In the genomic region with DNA sequence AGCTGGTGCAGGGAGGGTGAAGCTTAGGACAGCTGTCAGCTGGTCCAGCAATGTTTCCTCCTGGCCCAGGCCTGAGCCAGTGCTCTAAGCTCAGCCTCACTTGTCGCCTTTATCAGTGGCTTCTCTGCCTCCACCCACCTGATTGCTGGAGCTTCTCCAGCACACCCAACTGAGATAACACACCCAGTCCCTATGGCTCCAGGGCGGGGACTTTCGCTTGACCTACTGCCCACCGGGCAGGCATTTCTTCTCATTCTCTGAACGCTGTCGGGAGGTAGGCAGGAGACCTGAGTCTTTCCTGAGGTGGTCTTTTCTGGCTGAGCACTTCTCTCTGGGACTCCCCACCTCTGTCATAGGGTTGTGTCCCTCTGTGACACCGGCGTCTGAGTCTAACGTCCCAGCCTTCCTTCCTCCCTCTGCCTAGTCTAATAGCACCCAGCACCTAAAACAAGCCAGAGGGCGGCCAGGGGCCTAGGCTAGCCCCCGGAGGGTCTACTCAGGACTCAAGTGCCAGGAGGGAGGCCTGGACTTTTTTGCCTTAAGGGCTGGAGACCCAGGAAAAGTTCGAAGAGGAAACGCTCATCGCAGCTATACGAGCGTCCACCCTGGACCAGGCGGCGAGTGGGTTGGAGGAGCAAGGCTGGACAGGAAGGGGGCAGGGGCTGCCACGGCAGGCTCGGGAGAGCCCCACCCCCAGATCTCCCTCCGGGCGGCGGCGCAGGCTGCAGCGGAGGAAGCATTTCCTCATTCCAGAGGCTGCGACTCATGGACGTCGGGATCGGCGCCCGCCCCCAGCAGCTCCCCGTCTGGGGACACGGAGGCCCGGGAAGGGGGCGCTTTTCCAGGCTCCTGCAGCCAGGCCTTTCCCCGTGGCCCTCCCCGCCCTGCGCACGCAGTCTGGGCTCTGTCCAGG, we compare ENCODE assay signal across 1 cellular context.
TF ChIP-seq lines count a peak whose summit lies in the region.

No MANE protein-coding gene starts in this region.

TF ChIP-seq in HepG2, 621 proteins besides CTCF, POLR2A, EP300 and RAD21 (continued from another document):
- TF ChIP-seq, protein P1, sequence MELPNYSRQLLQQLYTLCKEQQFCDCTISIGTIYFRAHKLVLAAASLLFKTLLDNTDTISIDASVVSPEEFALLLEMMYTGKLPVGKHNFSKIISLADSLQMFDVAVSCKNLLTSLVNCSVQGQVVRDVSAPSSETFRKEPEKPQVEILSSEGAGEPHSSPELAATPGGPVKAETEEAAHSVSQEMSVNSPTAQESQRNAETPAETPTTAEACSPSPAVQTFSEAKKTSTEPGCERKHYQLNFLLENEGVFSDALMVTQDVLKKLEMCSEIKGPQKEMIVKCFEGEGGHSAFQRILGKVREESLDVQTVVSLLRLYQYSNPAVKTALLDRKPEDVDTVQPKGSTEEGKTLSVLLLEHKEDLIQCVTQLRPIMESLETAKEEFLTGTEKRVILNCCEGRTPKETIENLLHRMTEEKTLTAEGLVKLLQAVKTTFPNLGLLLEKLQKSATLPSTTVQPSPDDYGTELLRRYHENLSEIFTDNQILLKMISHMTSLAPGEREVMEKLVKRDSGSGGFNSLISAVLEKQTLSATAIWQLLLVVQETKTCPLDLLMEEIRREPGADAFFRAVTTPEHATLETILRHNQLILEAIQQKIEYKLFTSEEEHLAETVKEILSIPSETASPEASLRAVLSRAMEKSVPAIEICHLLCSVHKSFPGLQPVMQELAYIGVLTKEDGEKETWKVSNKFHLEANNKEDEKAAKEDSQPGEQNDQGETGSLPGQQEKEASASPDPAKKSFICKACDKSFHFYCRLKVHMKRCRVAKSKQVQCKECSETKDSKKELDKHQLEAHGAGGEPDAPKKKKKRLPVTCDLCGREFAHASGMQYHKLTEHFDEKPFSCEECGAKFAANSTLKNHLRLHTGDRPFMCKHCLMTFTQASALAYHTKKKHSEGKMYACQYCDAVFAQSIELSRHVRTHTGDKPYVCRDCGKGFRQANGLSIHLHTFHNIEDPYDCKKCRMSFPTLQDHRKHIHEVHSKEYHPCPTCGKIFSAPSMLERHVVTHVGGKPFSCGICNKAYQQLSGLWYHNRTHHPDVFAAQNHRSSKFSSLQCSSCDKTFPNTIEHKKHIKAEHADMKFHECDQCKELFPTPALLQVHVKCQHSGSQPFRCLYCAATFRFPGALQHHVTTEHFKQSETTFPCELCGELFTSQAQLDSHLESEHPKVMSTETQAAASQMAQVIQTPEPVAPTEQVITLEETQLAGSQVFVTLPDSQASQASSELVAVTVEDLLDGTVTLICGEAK (IDR thresholded peaks at IDR 0.05), result no peak
- TF ChIP-seq, protein P1 (CRISPR knock-in tag; IDR thresholded peaks at IDR 0.05), result 0 out of 2 replicates have a peak, but pooled peaks have one; percentile 0
- TF ChIP-seq ZNF274 (CRISPR knock-in tag; IDR thresholded peaks at IDR 0.05) (no peak), KDM2A (CRISPR knock-in tag; IDR thresholded peaks at IDR 0.05; ENCODE audit: borderline replicate concordance, low read depth) (peak; percentile 77; the same call in 1 of the 2 replicates), MLLT10 (CRISPR knock-in tag; IDR thresholded peaks at IDR 0.05) (no peak), GABPB1 (CRISPR knock-in tag; IDR thresholded peaks at IDR 0.05) (peak; percentile 74; the same call in 1 of the 2 replicates), MAZ (IDR thresholded peaks at IDR 0.05; ENCODE audit: borderline replicate concordance, low read depth, low read length) (peak; percentile 42; the same call in 1 of the 2 replicates), MAZ (CRISPR knock-in tag; IDR thresholded peaks at IDR 0.05; ENCODE audit: low read depth) (peak; percentile 82), RORA (CRISPR knock-in tag; IDR thresholded peaks at IDR 0.05) (peak; percentile 24; the same call in 1 of the 2 replicates), BORCS8-MEF2B (CRISPR knock-in tag; IDR thresholded peaks at IDR 0.05) (peak; percentile 24; the same call in 1 of the 2 replicates), PHF20 (CRISPR knock-in tag; IDR thresholded peaks at IDR 0.05) (peak; percentile 80), SMAD3 (CRISPR knock-in tag; IDR thresholded peaks at IDR 0.05) (0 out of 2 replicates have a peak, but pooled peaks have one; percentile 20), NR2F6 (IDR thresholded peaks at IDR 0.05) (peak; percentile 24; the same call in 1 of the 2 replicates), NR2F6 (CRISPR knock-in tag; IDR thresholded peaks at IDR 0.05) (no peak), ZMYM3 (CRISPR knock-in tag; IDR thresholded peaks at IDR 0.05) (peak; percentile 72), ZNF564 (CRISPR knock-in tag; IDR thresholded peaks at IDR 0.05) (0 out of 2 replicates have a peak, but pooled peaks have one; percentile 49), GABPA (IDR thresholded peaks at IDR 0.05; ENCODE audit: low read depth, low read length) (no peak), GABPA (CRISPR knock-in tag; IDR thresholded peaks at IDR 0.05; ENCODE audit: low read depth) (peak; percentile 49; the same call in 1 of the 2 replicates)
- TF ChIP-seq, protein P2, sequence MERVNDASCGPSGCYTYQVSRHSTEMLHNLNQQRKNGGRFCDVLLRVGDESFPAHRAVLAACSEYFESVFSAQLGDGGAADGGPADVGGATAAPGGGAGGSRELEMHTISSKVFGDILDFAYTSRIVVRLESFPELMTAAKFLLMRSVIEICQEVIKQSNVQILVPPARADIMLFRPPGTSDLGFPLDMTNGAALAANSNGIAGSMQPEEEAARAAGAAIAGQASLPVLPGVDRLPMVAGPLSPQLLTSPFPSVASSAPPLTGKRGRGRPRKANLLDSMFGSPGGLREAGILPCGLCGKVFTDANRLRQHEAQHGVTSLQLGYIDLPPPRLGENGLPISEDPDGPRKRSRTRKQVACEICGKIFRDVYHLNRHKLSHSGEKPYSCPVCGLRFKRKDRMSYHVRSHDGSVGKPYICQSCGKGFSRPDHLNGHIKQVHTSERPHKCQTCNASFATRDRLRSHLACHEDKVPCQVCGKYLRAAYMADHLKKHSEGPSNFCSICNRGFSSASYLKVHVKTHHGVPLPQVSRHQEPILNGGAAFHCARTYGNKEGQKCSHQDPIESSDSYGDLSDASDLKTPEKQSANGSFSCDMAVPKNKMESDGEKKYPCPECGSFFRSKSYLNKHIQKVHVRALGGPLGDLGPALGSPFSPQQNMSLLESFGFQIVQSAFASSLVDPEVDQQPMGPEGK (CRISPR knock-in tag; IDR thresholded peaks at IDR 0.05), result peak; percentile 92
- TF ChIP-seq, protein P3, sequence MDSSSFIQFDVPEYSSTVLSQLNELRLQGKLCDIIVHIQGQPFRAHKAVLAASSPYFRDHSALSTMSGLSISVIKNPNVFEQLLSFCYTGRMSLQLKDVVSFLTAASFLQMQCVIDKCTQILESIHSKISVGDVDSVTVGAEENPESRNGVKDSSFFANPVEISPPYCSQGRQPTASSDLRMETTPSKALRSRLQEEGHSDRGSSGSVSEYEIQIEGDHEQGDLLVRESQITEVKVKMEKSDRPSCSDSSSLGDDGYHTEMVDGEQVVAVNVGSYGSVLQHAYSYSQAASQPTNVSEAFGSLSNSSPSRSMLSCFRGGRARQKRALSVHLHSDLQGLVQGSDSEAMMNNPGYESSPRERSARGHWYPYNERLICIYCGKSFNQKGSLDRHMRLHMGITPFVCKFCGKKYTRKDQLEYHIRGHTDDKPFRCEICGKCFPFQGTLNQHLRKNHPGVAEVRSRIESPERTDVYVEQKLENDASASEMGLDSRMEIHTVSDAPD (CRISPR knock-in tag; IDR thresholded peaks at IDR 0.05), result peak; percentile 65; the same call in 1 of the 2 replicates
- TF ChIP-seq, protein P4, sequence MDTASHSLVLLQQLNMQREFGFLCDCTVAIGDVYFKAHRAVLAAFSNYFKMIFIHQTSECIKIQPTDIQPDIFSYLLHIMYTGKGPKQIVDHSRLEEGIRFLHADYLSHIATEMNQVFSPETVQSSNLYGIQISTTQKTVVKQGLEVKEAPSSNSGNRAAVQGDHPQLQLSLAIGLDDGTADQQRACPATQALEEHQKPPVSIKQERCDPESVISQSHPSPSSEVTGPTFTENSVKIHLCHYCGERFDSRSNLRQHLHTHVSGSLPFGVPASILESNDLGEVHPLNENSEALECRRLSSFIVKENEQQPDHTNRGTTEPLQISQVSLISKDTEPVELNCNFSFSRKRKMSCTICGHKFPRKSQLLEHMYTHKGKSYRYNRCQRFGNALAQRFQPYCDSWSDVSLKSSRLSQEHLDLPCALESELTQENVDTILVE (CRISPR knock-in tag; IDR thresholded peaks at IDR 0.05), result peak; percentile 63; the same call in 1 of the 2 replicates
- TF ChIP-seq, protein P5, sequence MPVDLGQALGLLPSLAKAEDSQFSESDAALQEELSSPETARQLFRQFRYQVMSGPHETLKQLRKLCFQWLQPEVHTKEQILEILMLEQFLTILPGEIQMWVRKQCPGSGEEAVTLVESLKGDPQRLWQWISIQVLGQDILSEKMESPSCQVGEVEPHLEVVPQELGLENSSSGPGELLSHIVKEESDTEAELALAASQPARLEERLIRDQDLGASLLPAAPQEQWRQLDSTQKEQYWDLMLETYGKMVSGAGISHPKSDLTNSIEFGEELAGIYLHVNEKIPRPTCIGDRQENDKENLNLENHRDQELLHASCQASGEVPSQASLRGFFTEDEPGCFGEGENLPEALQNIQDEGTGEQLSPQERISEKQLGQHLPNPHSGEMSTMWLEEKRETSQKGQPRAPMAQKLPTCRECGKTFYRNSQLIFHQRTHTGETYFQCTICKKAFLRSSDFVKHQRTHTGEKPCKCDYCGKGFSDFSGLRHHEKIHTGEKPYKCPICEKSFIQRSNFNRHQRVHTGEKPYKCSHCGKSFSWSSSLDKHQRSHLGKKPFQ (CRISPR knock-in tag; IDR thresholded peaks at IDR 0.05; ENCODE audit: insufficient replicate concordance), result peak; percentile 73
- TF ChIP-seq, protein P6, sequence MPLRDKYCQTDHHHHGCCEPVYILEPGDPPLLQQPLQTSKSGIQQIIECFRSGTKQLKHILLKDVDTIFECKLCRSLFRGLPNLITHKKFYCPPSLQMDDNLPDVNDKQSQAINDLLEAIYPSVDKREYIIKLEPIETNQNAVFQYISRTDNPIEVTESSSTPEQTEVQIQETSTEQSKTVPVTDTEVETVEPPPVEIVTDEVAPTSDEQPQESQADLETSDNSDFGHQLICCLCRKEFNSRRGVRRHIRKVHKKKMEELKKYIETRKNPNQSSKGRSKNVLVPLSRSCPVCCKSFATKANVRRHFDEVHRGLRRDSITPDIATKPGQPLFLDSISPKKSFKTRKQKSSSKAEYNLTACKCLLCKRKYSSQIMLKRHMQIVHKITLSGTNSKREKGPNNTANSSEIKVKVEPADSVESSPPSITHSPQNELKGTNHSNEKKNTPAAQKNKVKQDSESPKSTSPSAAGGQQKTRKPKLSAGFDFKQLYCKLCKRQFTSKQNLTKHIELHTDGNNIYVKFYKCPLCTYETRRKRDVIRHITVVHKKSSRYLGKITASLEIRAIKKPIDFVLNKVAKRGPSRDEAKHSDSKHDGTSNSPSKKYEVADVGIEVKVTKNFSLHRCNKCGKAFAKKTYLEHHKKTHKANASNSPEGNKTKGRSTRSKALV (CRISPR knock-in tag; IDR thresholded peaks at IDR 0.05), result no peak
- TF ChIP-seq, protein P7, sequence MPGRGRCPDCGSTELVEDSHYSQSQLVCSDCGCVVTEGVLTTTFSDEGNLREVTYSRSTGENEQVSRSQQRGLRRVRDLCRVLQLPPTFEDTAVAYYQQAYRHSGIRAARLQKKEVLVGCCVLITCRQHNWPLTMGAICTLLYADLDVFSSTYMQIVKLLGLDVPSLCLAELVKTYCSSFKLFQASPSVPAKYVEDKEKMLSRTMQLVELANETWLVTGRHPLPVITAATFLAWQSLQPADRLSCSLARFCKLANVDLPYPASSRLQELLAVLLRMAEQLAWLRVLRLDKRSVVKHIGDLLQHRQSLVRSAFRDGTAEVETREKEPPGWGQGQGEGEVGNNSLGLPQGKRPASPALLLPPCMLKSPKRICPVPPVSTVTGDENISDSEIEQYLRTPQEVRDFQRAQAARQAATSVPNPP (CRISPR knock-in tag; IDR thresholded peaks at IDR 0.05), result peak; percentile 69; the same call in 1 of the 2 replicates
- TF ChIP-seq, protein P8, sequence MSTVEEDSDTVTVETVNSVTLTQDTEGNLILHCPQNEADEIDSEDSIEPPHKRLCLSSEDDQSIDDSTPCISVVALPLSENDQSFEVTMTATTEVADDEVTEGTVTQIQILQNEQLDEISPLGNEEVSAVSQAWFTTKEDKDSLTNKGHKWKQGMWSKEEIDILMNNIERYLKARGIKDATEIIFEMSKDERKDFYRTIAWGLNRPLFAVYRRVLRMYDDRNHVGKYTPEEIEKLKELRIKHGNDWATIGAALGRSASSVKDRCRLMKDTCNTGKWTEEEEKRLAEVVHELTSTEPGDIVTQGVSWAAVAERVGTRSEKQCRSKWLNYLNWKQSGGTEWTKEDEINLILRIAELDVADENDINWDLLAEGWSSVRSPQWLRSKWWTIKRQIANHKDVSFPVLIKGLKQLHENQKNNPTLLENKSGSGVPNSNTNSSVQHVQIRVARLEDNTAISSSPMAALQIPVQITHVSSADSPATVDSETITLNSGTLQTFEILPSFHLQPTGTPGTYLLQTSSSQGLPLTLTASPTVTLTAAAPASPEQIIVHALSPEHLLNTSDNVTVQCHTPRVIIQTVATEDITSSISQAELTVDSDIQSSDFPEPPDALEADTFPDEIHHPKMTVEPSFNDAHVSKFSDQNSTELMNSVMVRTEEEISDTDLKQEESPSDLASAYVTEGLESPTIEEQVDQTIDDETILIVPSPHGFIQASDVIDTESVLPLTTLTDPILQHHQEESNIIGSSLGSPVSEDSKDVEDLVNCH (CRISPR knock-in tag; IDR thresholded peaks at IDR 0.05), result no peak; the same call in 1 of the 2 replicates
